ENCODE assay signal across 1 cellular context in the genomic region with DNA sequence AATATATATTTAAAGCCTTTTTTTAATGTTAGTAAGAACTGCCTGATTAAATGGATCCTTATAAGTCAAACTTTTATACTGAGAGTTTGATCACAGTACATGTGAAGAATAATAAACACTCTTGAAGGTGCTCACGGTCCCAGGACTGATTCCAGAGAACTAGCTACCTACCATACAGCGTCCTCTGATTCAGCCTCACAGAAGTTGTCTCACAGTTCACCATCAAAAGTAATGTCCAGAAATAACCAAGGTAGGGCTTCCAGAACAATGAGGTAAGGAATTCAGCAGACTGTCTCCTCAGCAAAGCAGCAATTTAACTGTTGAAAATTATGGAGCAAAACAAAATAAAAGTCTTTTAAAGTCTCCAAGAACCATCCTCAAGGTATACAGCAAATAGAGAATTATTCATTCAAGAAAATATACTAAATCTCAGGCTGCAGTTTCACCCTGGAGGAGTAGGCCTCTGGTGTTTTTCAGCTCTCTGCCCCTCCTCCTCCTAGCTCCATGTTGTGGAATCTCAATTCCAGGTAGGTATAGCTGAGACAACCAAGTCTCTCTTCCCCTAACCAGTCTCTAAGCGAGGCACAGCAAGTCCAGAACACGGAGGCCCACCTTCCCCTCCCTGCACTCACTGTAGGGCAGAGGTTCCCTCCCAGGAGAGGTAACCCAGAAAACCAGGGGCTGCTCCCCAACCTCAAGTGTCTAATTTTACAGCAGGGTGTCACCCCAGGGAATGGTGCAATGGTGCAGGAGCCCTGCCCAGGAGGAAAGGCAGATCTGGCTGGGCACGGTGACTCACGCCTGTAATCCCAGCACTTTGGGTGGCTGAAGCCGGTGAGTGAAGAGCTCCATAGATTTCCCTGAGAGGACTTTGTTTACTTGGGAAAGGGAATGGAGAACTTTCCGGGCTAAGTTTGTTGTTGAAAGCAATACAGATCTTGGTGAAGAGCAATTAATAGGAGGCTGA.
TF ChIP-seq lines count a peak whose summit lies in the region.

No MANE protein-coding gene starts in this region.

TF ChIP-seq in HCT116, 20 proteins besides CTCF, POLR2A, EP300 and RAD21 (continued from another document):
- TF ChIP-seq, protein P1, sequence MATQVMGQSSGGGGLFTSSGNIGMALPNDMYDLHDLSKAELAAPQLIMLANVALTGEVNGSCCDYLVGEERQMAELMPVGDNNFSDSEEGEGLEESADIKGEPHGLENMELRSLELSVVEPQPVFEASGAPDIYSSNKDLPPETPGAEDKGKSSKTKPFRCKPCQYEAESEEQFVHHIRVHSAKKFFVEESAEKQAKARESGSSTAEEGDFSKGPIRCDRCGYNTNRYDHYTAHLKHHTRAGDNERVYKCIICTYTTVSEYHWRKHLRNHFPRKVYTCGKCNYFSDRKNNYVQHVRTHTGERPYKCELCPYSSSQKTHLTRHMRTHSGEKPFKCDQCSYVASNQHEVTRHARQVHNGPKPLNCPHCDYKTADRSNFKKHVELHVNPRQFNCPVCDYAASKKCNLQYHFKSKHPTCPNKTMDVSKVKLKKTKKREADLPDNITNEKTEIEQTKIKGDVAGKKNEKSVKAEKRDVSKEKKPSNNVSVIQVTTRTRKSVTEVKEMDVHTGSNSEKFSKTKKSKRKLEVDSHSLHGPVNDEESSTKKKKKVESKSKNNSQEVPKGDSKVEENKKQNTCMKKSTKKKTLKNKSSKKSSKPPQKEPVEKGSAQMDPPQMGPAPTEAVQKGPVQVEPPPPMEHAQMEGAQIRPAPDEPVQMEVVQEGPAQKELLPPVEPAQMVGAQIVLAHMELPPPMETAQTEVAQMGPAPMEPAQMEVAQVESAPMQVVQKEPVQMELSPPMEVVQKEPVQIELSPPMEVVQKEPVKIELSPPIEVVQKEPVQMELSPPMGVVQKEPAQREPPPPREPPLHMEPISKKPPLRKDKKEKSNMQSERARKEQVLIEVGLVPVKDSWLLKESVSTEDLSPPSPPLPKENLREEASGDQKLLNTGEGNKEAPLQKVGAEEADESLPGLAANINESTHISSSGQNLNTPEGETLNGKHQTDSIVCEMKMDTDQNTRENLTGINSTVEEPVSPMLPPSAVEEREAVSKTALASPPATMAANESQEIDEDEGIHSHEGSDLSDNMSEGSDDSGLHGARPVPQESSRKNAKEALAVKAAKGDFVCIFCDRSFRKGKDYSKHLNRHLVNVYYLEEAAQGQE (IDR thresholded peaks at IDR 0.05; ENCODE audit: low read depth): no peak
- TF ChIP-seq SP1 (IDR thresholded peaks at IDR 0.05; ENCODE audit: low read depth) (peak; percentile 75), MAX (IDR thresholded peaks at IDR 0.05) (peak; percentile 54), SRF (IDR thresholded peaks at IDR 0.05; ENCODE audit: low read depth) (no peak), EZH2phosphoT487 (IDR thresholded peaks at IDR 0.05; ENCODE audit: borderline replicate concordance) (no peak)
